Comparison of ENCODE assay signal across 28 cellular contexts in the genomic region with DNA sequence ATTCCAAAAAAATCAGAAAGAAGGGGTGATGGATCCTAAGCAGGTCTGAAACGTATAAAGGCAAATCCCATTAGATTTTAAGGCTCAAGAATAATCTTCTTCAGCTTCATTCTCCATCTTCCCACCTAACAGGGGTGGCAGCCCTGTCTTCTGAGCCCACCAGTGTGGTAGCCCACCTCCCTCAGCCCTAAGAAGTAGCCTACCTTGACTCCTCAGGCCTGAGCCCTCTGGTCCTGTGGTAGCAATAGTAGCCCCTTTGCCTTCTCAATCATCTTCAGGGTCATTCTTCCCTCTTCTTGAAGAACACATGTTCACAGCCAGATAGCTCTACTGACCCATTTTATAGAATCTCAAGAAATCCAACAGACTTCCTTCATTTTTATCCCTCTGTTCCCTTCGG.
"Had no signal": no experiment of that assay in that cellular context is flagged by ENCODE, and none has a peak within 500 bp of the region (broad histone marks: within the 10 kb centered on the region; RNA-seq: fewer than 3 reads in every experiment).

No MANE protein-coding gene starts in this region.

- H3K4me1 ChIP-seq: right atrium auricular region, stomach, thyroid gland, transverse colon, upper lobe of right lung had no signal

- H3K9me3 Mint-ChIP-seq: immature natural killer cell; naive thymus-derived CD8-positive, alpha-beta T cell; nephron; neural progenitor cell; stimulated activated naive B cell treated with anti-CD40 and anti-IgM and Interleukin-4, amounts not matched to agents 10 μg/mL and 1 μg/mL and 100 μg/mL, for 72 hours had no signal

- H3K4me3 ChIP-seq: left ventricle myocardium inferior, lung, mucosa of descending colon, neural progenitor cell, ovary, right atrium auricular region, skin epidermis, stomach, testis, thyroid gland, transverse colon, upper lobe of right lung had no signal

- ATAC-seq: left colon; mucosa of descending colon; naive thymus-derived CD8-positive, alpha-beta T cell; stimulated activated naive B cell treated with anti-CD40 and anti-IgM and Interleukin-4, amounts not matched to agents 10 μg/mL and 1 μg/mL and 100 μg/mL, for 72 hours; stimulated activated naive CD8-positive, alpha-beta T cell treated with anti-CD3 and anti-CD28 coated beads, Interleukin-15, Interleukin-2, amounts not matched to agents 100 U/mL and 50 U/mL, for 24 hours; upper lobe of right lung had no signal

- H3K9me3 ChIP-seq: left ventricle myocardium inferior, mucosa of descending colon, neutrophil, ovary, right atrium auricular region, stomach, testis, thyroid gland, transverse colon, upper lobe of right lung had no signal

- H3K27ac Mint-ChIP-seq: nephron; neural progenitor cell; stimulated activated naive B cell treated with anti-CD40 and anti-IgM and Interleukin-4, amounts not matched to agents 10 μg/mL and 1 μg/mL and 100 μg/mL, for 72 hours had no signal

- H3K27ac ChIP-seq: left ventricle myocardium inferior, neural progenitor cell, right atrium auricular region, skin epidermis, stomach, thyroid gland, transverse colon, upper lobe of right lung had no signal

- H3K4me1 Mint-ChIP-seq: nephron, neural progenitor cell had no signal

- H3K27me3 Mint-ChIP-seq: naive thymus-derived CD8-positive, alpha-beta T cell; progenitor cell of endocrine pancreas; stimulated activated naive B cell treated with anti-CD40 and anti-IgM and Interleukin-4, amounts not matched to agents 10 μg/mL and 1 μg/mL and 100 μg/mL, for 72 hours had no signal

- H3K36me3 ChIP-seq: neural progenitor cell, ovary had no signal

- H3K27me3 ChIP-seq: neural progenitor cell, neutrophil, ovary, right atrium auricular region, stomach, testis, thyroid gland, transverse colon, upper lobe of right lung had no signal

- DNase-seq: hypothalamus; immature natural killer cell; kidney; left colon; left ventricle myocardium inferior; midbrain; mucosa of descending colon; naive thymus-derived CD8-positive, alpha-beta T cell; occipital lobe; ovary; stimulated activated CD4-positive, alpha-beta T cell treated with anti-CD3 and anti-CD28 coated beads, Interleukin-12 subunit alpha, Interleukin-12 subunit beta, amount 100 ng/mL, for 4 hours; stimulated activated CD4-positive, alpha-beta T cell treated with anti-CD3 and anti-CD28 coated beads, Interleukin-15, amount 100 ng/mL, for 24 hours; stimulated activated CD4-positive, alpha-beta T cell treated with anti-CD3 and anti-CD28 coated beads, Interleukin-2, amount 100 ng/mL, for 24 hours; stimulated activated CD4-positive, alpha-beta T cell treated with anti-CD3 and anti-CD28 coated beads, Interleukin-4, amount 100 ng/mL, for 1 hour; stimulated activated naive B cell treated with anti-CD40 and anti-IgM and Interleukin-4, amounts not matched to agents 10 μg/mL and 1 μg/mL and 100 μg/mL, for 72 hours; stimulated activated naive CD8-positive, alpha-beta T cell treated with anti-CD3 and anti-CD28 coated beads, Interleukin-15, Interleukin-2, amounts not matched to agents 100 U/mL and 50 U/mL, for 24 hours; stomach; testis; thyroid gland; transverse colon; upper lobe of right lung had no signal

- H3K4me3 Mint-ChIP-seq: immature natural killer cell; naive thymus-derived CD8-positive, alpha-beta T cell; nephron; neural progenitor cell; stimulated activated naive B cell treated with anti-CD40 and anti-IgM and Interleukin-4, amounts not matched to agents 10 μg/mL and 1 μg/mL and 100 μg/mL, for 72 hours had no signal

- H2AFZ ChIP-seq: neural progenitor cell had no signal
